8 cellular contexts compared by ENCODE assay signal in genomic region chr7:17690030-17690429, GRCh38.
A peak's percentile ranks its signal among the peaks of the same experiment; 100 is the strongest.
DNase-seq lines count a peak whose midpoint lies in the region; ATAC-seq lines count a peak whose summit lies in the region.

No MANE protein-coding gene starts in this region.

- peak; percentile 71 for ATAC-seq in GM18508 (IDR thresholded peaks at IDR 0.05; ENCODE audit: insufficient read depth, unreplicated experiment)
- peak; percentile 86 for ATAC-seq in HG03066 (IDR thresholded peaks at IDR 0.05; ENCODE audit: low read depth, unreplicated experiment)
- ATAC-seq in HG02981 (IDR thresholded peaks at IDR 0.05; ENCODE audit: unreplicated experiment): no peak
- ATAC-seq in HG03571 (IDR thresholded peaks at IDR 0.05; ENCODE audit: unreplicated experiment): no peak
- no peak for ATAC-seq in left lobe of liver

- DNase-seq in SKM-1 treated with dmso at 0.1 percent for 144 hours (lab: John Stamatoyannopoulos, UW; ENCODE audit: unreplicated experiment) (peak; percentile 93), non-pigmented ciliary epithelial cell (ENCODE audit: low read depth) (peak; percentile 93), left lobe of liver (ENCODE audit: low spot score) (no peak)
- no peak for DNase-seq in activated T-cell treated with anti-CD3 and anti-CD28 coated beads, Interleukin-2, amount 50 U/mL, for 1 hour

Comparison
In these comparisons a context has a peak if more than half of its experiments do, and no peak if none do; other contexts are left out.
1. ATAC-seq: peak in GM18508 (single experiment) and HG03066 (single experiment); none in HG02981 (single experiment), HG03571 (single experiment) and left lobe of liver (single experiment).
2. DNase-seq: peak in SKM-1 treated with dmso at 0.1 percent for 144 hours (single experiment) and non-pigmented ciliary epithelial cell (single experiment); none in activated T-cell treated with anti-CD3 and anti-CD28 coated beads, Interleukin-2, amount 50 U/mL, for 1 hour (single experiment) and left lobe of liver (single experiment).